ENCODE assay signal across 8 cellular contexts in the genomic region with DNA sequence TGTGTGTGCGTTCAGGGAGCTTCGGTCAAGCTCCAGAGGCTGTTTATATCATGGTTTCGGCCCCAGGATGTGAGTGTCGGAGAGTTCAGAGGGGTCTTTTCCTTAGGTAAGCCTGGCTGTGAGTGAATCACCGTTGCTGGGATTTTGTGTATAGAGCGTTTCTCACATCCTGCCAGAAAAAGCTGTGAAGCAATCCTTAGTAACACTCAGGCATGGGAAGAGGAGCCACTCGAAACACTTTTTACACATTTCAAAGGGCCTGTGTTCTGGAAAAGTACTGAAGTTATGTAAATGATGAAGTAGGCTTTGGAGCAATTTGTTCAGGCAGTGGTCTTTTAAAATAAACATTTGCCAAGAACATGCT. TPM values are rescaled to one million over a fixed set of nuclear protein-coding genes. Genes with fewer than 3 reads are reported as not detected.
DNase-seq lines count a peak whose midpoint lies in the region; ATAC-seq, FAIRE-seq and TF ChIP-seq lines count a peak whose summit lies in the region.

No MANE protein-coding gene starts in this region.

- no peaks in the 10 kb centered on the region for H3K9me3 ChIP-seq in A549
- H3K9me3 ChIP-seq in ascending aorta: no peaks in the 10 kb centered on the region
- H3K9me3 ChIP-seq in thyroid gland: no peaks in the 10 kb centered on the region

- intact Hi-C loops in ascending aorta (cut with DNase I): loop anchor here (2.0 to 5.0 kb wide), 2 partner anchors 36 to 43 kb away; no protein-coding TSS in a partner anchor
- intact Hi-C loops in thyroid gland (cut with DNase I): no loop called here

- H3K27ac ChIP-seq in A549 (peak overlapping the region; percentile 88 to 90), ascending aorta (peak overlapping the region; percentile 89 to 94), layer of hippocampus (ENCODE audit: low read depth, low read length) (peak overlapping the region; percentile 86), thyroid gland (peak overlapping the region; percentile 80 to 86 (median 86))

- TF ChIP-seq POLR2A in A549 (IDR thresholded peaks at IDR 0.05; ENCODE audit: low read length) (no peak), thyroid gland (IDR thresholded peaks at IDR 0.05) (no peak)

- TF ChIP-seq EP300 in A549 (IDR thresholded peaks at IDR 0.05): no peak

- TF ChIP-seq CTCF in A549 (IDR thresholded peaks at IDR 0.05) (no peak), ascending aorta (IDR thresholded peaks at IDR 0.05) (no peak), thyroid gland (IDR thresholded peaks at IDR 0.05) (no peak)

- no peak for FAIRE-seq in A549 (lab: Jason Lieb, UNC)

- WGBS in A549 (ENCODE audit: missing lambda C conversion rate): 4% methylated on average over 7 of the region's 7 CpGs
- 1 to 2% methylated on average over 7 of the region's 7 CpGs for WGBS in thyroid gland, 2 donors

- peak overlapping the region; percentile 94 for H3K4me2 ChIP-seq in A549

- TF ChIP-seq RAD21 in A549 (conservative IDR thresholded peaks at IDR 0.05 in 1 of 2, IDR thresholded peaks at IDR 0.05 in 1 of 2): no peak

- ATAC-seq in A549 (peak in 1 of 2 experiments; percentile 14; a peak in 3 of 6 replicates), GM18867 (IDR thresholded peaks at IDR 0.05; ENCODE audit: unreplicated experiment) (no peak), GM18517 (IDR thresholded peaks at IDR 0.05; ENCODE audit: unreplicated experiment) (no peak)

- H3K27me3 ChIP-seq in ascending aorta (no peaks in the 10 kb centered on the region), layer of hippocampus (ENCODE audit: control insufficient read depth, insufficient read depth, low read length) (no peaks in the 10 kb centered on the region), thyroid gland (no peaks in the 10 kb centered on the region)

- H3K4me1 ChIP-seq in A549 (peaks cover 52% of the 10 kb centered on the region), ascending aorta (peaks cover 21 to 26% of the 10 kb centered on the region in 2 donors), thyroid gland (peaks cover 16 to 62% of the 10 kb centered on the region in 2 donors)

- H3K4me3 ChIP-seq in A549 (peak overlapping the region; percentile 91), ascending aorta (peak overlapping the region; percentile 86 to 97), thyroid gland (replicated peaks in 1 of 3) (peak overlapping the region; percentile 83 to 99 (median 86))

- DNase-seq in A549 (ENCODE audit: low read depth in 1 of 2, low spot score in 1 of 2): no peak
- DNase-seq in HT-29 (ENCODE audit: low spot score): peak; percentile 12
- DNase-seq in ascending aorta (ENCODE audit: low spot score in 2 of 2): no peak
- DNase-seq in thyroid gland: peak in 1 of 2 donors; percentile 32
- no peak for DNase-seq in DMS 273 (lab: John Stamatoyannopoulos, UW; ENCODE audit: unreplicated experiment)

- CTCF ChIA-PET in A549 (lab: Yijun Ruan, JAX): interaction anchor here (0.7 to 8.9 kb wide), 8 partner anchors 9 to 112 kb away, joined by 3 to 134 read pairs (median 4); a partner anchor contains a TSS

- POLR2A ChIA-PET in A549 (lab: Yijun Ruan, JAX): no interaction called here

- no peaks in the 10 kb centered on the region for H3K36me3 ChIP-seq in ascending aorta
- no peaks in the 10 kb centered on the region for H3K36me3 ChIP-seq in thyroid gland

TF ChIP-seq in A549, 52 proteins besides CTCF, POLR2A, EP300 and RAD21:
- TF ChIP-seq, protein P1, sequence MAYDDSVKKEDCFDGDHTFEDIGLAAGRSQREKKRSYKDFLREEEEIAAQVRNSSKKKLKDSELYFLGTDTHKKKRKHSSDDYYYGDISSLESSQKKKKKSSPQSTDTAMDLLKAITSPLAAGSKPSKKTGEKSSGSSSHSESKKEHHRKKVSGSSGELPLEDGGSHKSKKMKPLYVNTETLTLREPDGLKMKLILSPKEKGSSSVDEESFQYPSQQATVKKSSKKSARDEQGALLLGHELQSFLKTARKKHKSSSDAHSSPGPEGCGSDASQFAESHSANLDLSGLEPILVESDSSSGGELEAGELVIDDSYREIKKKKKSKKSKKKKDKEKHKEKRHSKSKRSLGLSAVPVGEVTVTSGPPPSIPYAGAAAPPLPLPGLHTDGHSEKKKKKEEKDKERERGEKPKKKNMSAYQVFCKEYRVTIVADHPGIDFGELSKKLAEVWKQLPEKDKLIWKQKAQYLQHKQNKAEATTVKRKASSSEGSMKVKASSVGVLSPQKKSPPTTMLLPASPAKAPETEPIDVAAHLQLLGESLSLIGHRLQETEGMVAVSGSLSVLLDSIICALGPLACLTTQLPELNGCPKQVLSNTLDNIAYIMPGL (CRISPR knock-in tag; IDR thresholded peaks at IDR 0.05; ENCODE audit: borderline replicate concordance): no peak
- TF ChIP-seq RARB (CRISPR knock-in tag; IDR thresholded peaks at IDR 0.05) (no peak), TFCP2L1 (CRISPR knock-in tag; IDR thresholded peaks at IDR 0.05) (no peak), CEBPB (IDR thresholded peaks at IDR 0.05) (peak; percentile 3 to 12; a peak in 1 of 4 replicates), HDAC2 (IDR thresholded peaks at IDR 0.05) (no peak)
- TF ChIP-seq, protein P2, sequence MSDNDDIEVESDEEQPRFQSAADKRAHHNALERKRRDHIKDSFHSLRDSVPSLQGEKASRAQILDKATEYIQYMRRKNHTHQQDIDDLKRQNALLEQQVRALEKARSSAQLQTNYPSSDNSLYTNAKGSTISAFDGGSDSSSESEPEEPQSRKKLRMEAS (IDR thresholded peaks at IDR 0.05): no peak

RNA-seq across cellular contexts. Expression of a gene that starts 0.7 kb away (rescaled TPM):
- polyA plus RNA-seq in A549 (2011; rRNA removed) (29.5 and 29.6 TPM in 2 replicates), A549 (2017; fragmentation: RNase III; extraction: RNeasy Plus Mini Kit Qiagen cat#74134 plus additional on column Dnase treatment) (23.4 to 27.0 TPM (median 23.7 TPM) in 3 replicates)
- polyA plus RNA-seq in A549 (2012; cell fraction: cytosol; rRNA removed): 41.5 and 50.7 TPM in 2 replicates
- 111 and 113 TPM in 2 replicates for polyA plus RNA-seq in A549 (2012; cell fraction: nucleus; rRNA removed)
- 40.0 and 45.8 TPM in 2 replicates for polyA minus RNA-seq in A549 (2011; rRNA and poly(A)+ RNA removed)
- total RNA-seq in HT-29 (2014; rRNA removed; shearing (Covaris generic)): 23.0 and 30.7 TPM in 2 replicates
- total RNA-seq in ascending aorta (41.8 TPM), thyroid gland (10 to 100 TPM; 41.2 to 87.2 (median 69.1) TPM)

RNA-seq across cellular contexts. Expression of a gene that starts 19.2 kb away (rescaled TPM):
- 13.3 and 14.7 TPM in 2 replicates for polyA plus RNA-seq in A549 (2011; rRNA removed)
- 16.7 and 27.8 TPM in 2 replicates for polyA plus RNA-seq in A549 (2012; cell fraction: cytosol; rRNA removed)
- polyA plus RNA-seq in A549 (2012; cell fraction: nucleus; rRNA removed): 32.8 and 41.8 TPM in 2 replicates
- polyA plus RNA-seq in A549 (2017; fragmentation: RNase III; extraction: RNeasy Plus Mini Kit Qiagen cat#74134 plus additional on column Dnase treatment): 10.9 to 13.5 TPM (median 11.5 TPM) in 3 replicates
- 19.8 and 19.9 TPM in 2 replicates for polyA minus RNA-seq in A549 (2011; rRNA and poly(A)+ RNA removed)
- total RNA-seq in HT-29 (2014; rRNA removed; shearing (Covaris generic)): 0.18 and 0.79 TPM in 2 replicates
- total RNA-seq in ascending aorta: 620 TPM
- 100 to 1,000 TPM in 1 of 4 donors, 10 to 100 TPM in 2, 1 to 10 TPM in 1; 9.2 to 110 (median 33.3) TPM for total RNA-seq in thyroid gland
